In the genomic region with DNA sequence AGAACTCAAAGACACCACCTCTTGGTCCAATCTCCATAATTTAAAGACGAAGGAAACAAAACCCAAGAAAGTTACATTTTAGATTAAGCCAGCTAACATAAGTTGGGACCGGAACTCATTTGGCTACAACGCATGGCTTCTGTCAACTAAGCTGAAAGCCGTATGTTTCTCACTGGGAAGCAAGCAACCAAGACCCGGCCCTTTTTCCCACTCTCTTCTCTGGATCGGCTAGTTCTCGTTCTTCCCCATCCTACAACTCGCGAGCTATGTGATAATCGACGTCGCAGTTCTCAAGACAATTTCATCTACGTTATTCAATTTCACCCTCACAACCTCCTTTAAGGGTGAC, we compare ENCODE assay signal across 8 cellular contexts. TPM values are rescaled to one million over a fixed set of nuclear protein-coding genes. Genes with fewer than 3 reads are reported as not detected.
DNase-seq lines count a peak whose midpoint lies in the region; ATAC-seq and TF ChIP-seq lines count a peak whose summit lies in the region.

No MANE protein-coding gene starts in this region.

- H3K4me1 ChIP-seq in HEK293 (ENCODE audit: control insufficient read depth, insufficient read depth, low read length) (peaks cover 15% of the 10 kb centered on the region; the same call in 1 of the 2 replicates), gastrocnemius medialis (peaks cover 27 to 29% of the 10 kb centered on the region in 2 donors)

- POLR2A ChIA-PET in HEK293 (lab: Yijun Ruan, JAX), result interaction anchor here (0.6 to 3.9 kb wide), 9 partner anchors 8 to 276 kb away, joined by 3 to 27 read pairs (median 3); a partner anchor contains a TSS

- CTCF ChIA-PET in HEK293 (lab: Yijun Ruan, JAX), result interaction anchor here (1.8 to 2.3 kb wide), 2 partner anchors 15 to 275 kb away, joined by 4 to 7 read pairs; no protein-coding TSS in a partner anchor

- DNase-seq in CD1c-positive myeloid dendritic cell (ENCODE audit: extremely low spot score) (peak; percentile 54), glomerular visceral epithelial cell (ENCODE audit: extremely low spot score) (peak; percentile 23), gastrocnemius medialis (no peak)
- no peak for DNase-seq in activated CD8-positive, alpha-beta memory T cell treated with anti-CD3 and anti-CD28 coated beads, Interleukin-2, amount 50 U/mL, for 4 hours

- ATAC-seq in gastrocnemius medialis (no peak), GM19035 (IDR thresholded peaks at IDR 0.05; ENCODE audit: unreplicated experiment) (no peak), GM21526 (IDR thresholded peaks at IDR 0.05; ENCODE audit: low FRiP score, unreplicated experiment) (no peak)

- in situ Hi-C loops in gastrocnemius medialis (cut with MboI; ENCODE audit: low sequenced_read_pairs in 4 of 4), result no loop called here

- intact Hi-C loops in gastrocnemius medialis (cut with DNase I; ENCODE audit: low total_unique reads), result loop anchor here (1.0 to 5.0 kb wide), 4 partner anchors 49 to 224 kb away; a partner anchor contains a TSS

- H3K4me3 ChIP-seq in HEK293 (ENCODE audit: low read depth, low read length) (peak overlapping the region; percentile 85), WI38 (ENCODE audit: low read depth, low read length) (peak overlapping the region; percentile 90), gastrocnemius medialis (peak overlapping the region; percentile 89 to 100 (median 100))

- H3K36me3 ChIP-seq in HEK293 (ENCODE audit: control insufficient read depth in 2 of 2, insufficient read depth in 1 of 2, low read length in 2 of 2), result peaks cover 24 to 25% of the 10 kb centered on the region in 2 experiments
- peaks cover 0 to 23% of the 10 kb centered on the region in 2 donors for H3K36me3 ChIP-seq in gastrocnemius medialis

- no peaks in the 10 kb centered on the region for H3K27me3 ChIP-seq in gastrocnemius medialis

- H3K27ac ChIP-seq in HEK293 (ENCODE audit: extremely low read depth, low read depth, low read length), result peak overlapping the region; percentile 82
- peak overlapping the region; percentile 94 to 99 (median 98) for H3K27ac ChIP-seq in gastrocnemius medialis

- TF ChIP-seq CTCF in HEK293 (tag by site-specific recombination; IDR thresholded peaks at IDR 0.05) (no peak), WI38 (IDR thresholded peaks at IDR 0.05; ENCODE audit: low read depth, low read length) (no peak), gastrocnemius medialis (IDR thresholded peaks at IDR 0.05 in 4 of 5, conservative IDR thresholded peaks at IDR 0.05 in 1 of 5) (no peak)

- H3K9me3 ChIP-seq in HEK293 (ENCODE audit: control insufficient read depth, insufficient read depth, low read depth, low read length) (no peaks in the 10 kb centered on the region), gastrocnemius medialis (no peaks in the 10 kb centered on the region)

- no peak for TF ChIP-seq POLR2A in gastrocnemius medialis (IDR thresholded peaks at IDR 0.05)

TF ChIP-seq in HEK293, 187 proteins besides CTCF, POLR2A, EP300 and RAD21:
- no peak for TF ChIP-seq ZNF785 (tag by site-specific recombination; IDR thresholded peaks at IDR 0.05)
- TF ChIP-seq ZNF16 (tag by site-specific recombination; IDR thresholded peaks at IDR 0.05; ENCODE audit: low read depth), result no peak
- TF ChIP-seq KLF8 (tag by site-specific recombination; IDR thresholded peaks at IDR 0.05), result no peak
- no peak for TF ChIP-seq ZNF610 (tag by site-specific recombination; IDR thresholded peaks at IDR 0.05; ENCODE audit: borderline replicate concordance)
- TF ChIP-seq, protein P1, sequence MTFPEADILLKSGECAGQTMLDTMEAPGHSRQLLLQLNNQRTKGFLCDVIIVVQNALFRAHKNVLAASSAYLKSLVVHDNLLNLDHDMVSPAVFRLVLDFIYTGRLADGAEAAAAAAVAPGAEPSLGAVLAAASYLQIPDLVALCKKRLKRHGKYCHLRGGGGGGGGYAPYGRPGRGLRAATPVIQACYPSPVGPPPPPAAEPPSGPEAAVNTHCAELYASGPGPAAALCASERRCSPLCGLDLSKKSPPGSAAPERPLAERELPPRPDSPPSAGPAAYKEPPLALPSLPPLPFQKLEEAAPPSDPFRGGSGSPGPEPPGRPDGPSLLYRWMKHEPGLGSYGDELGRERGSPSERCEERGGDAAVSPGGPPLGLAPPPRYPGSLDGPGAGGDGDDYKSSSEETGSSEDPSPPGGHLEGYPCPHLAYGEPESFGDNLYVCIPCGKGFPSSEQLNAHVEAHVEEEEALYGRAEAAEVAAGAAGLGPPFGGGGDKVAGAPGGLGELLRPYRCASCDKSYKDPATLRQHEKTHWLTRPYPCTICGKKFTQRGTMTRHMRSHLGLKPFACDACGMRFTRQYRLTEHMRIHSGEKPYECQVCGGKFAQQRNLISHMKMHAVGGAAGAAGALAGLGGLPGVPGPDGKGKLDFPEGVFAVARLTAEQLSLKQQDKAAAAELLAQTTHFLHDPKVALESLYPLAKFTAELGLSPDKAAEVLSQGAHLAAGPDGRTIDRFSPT (tag by site-specific recombination; IDR thresholded peaks at IDR 0.05), result no peak
- TF ChIP-seq ZNF530 (tag by site-specific recombination; IDR thresholded peaks at IDR 0.05; ENCODE audit: low read depth), result no peak
- TF ChIP-seq ZNF677 (tag by site-specific recombination; IDR thresholded peaks at IDR 0.05), result no peak
- TF ChIP-seq ZNF837 (tag by site-specific recombination; IDR thresholded peaks at IDR 0.05), result no peak
- TF ChIP-seq ZFP3 (tag by site-specific recombination; IDR thresholded peaks at IDR 0.05; ENCODE audit: low read depth), result no peak
- TF ChIP-seq, protein P2, sequence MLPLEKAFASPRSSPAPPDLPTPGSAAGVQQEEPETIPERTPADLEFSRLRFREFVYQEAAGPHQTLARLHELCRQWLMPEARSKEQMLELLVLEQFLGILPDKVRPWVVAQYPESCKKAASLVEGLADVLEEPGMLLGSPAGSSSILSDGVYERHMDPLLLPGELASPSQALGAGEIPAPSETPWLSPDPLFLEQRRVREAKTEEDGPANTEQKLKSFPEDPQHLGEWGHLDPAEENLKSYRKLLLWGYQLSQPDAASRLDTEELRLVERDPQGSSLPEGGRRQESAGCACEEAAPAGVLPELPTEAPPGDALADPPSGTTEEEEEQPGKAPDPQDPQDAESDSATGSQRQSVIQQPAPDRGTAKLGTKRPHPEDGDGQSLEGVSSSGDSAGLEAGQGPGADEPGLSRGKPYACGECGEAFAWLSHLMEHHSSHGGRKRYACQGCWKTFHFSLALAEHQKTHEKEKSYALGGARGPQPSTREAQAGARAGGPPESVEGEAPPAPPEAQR (tag by site-specific recombination; IDR thresholded peaks at IDR 0.05), result no peak
- no peak for TF ChIP-seq ZNF302 (tag by site-specific recombination; IDR thresholded peaks at IDR 0.05; ENCODE audit: low read depth)
- no peak for TF ChIP-seq ZBTB7A (tag by site-specific recombination; IDR thresholded peaks at IDR 0.05; ENCODE audit: low read depth)
- no peak for TF ChIP-seq ZNF37A (tag by site-specific recombination; IDR thresholded peaks at IDR 0.05)
- no peak for TF ChIP-seq ZBTB17 (tag by site-specific recombination; IDR thresholded peaks at IDR 0.05)
- TF ChIP-seq YY1 (tag by site-specific recombination; IDR thresholded peaks at IDR 0.05), result no peak
- no peak for TF ChIP-seq ZNF121 (tag by site-specific recombination; IDR thresholded peaks at IDR 0.05)
- TF ChIP-seq ZSCAN16 (tag by site-specific recombination; IDR thresholded peaks at IDR 0.05), result no peak

RNA-seq across cellular contexts. Expression of a gene that starts 0.6 kb away (rescaled TPM):
- 100 to 1,000 TPM in 2 of 4 donors, 10 to 100 TPM in 2; 91.8 to 119 (median 99.1) TPM for total RNA-seq in gastrocnemius medialis

RNA-seq across cellular contexts. Expression of a gene that starts 48.4 kb away (rescaled TPM):
- total RNA-seq in gastrocnemius medialis, result 10 to 100 TPM; 25.0 to 37.2 (median 32.1) TPM

RNA-seq across cellular contexts. Expression of a gene that starts 53.7 kb away (rescaled TPM):
- 10 to 100 TPM; 16.8 to 29.6 (median 26.4) TPM for total RNA-seq in gastrocnemius medialis

RNA-seq across cellular contexts. Expression of a gene that starts 57.6 kb away (rescaled TPM):
- 10 to 100 TPM in 2 of 4 donors, 1 to 10 TPM in 1, not detected in 1; 4.3 to 17.4 (median 15.5) TPM for total RNA-seq in gastrocnemius medialis

Comparison
In these comparisons a context has a peak if more than half of its experiments do, and no peak if none do; other contexts are left out.
1. DNase-seq: peak in CD1c-positive myeloid dendritic cell (single experiment) and glomerular visceral epithelial cell (single experiment); none in gastrocnemius medialis (0 of 2) and activated CD8-positive, alpha-beta memory T cell treated with anti-CD3 and anti-CD28 coated beads, Interleukin-2, amount 50 U/mL, for 4 hours (single experiment).
2. Peak in every context shown above with its lines, with median percentiles within 50 percentile points of each other: H3K4me3 ChIP-seq.